In the genomic region with DNA sequence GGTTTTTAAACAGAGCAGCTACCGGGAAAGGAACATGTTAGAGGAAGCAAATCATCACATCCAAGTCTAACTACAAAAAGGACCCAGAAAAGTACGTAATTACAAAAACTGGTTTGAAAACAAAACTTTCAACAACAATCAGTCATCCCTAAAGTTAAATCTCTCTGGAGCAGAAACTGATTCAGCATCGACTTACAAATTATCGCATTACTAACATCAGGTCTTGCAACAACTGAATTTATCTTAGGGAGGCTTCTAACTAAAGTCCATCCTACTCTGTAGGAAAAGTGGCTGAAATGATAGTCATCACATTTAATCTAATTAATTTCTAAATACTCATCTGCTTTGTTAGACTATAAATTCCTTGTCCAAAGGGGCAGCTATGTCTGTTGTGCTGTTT, we compare ENCODE assay signal across 28 cellular contexts.
A peak's percentile ranks its signal among the peaks of the same experiment; 100 is the strongest.
DNase-seq lines count a peak whose midpoint lies in the region; ATAC-seq, FAIRE-seq and TF ChIP-seq lines count a peak whose summit lies in the region.
"Had no signal": no experiment of that assay in that cellular context is flagged by ENCODE, and none has a peak within 500 bp of the region (broad histone marks: within the 10 kb centered on the region; RNA-seq: fewer than 3 reads in every experiment).

No MANE protein-coding gene starts in this region.

- H3K4me1 Mint-ChIP-seq in astrocyte (ENCODE audit: low read depth, unreplicated experiment), result peaks cover 64% of the 10 kb centered on the region
- H3K4me1 Mint-ChIP-seq in nephron, result peaks cover 70% of the 10 kb centered on the region
- peaks cover 52 to 70% (median 62%) of the 10 kb centered on the region in 4 donors for H3K4me1 Mint-ChIP-seq in CD4-positive, alpha-beta memory T cell

- no peaks in the 10 kb centered on the region for H3K9me3 Mint-ChIP-seq in astrocyte (ENCODE audit: unreplicated experiment)
- no peaks in the 10 kb centered on the region for H3K9me3 Mint-ChIP-seq in nephron
- H3K9me3 Mint-ChIP-seq in CD4-positive, alpha-beta memory T cell, result no peaks in the 10 kb centered on the region
- H3K9me3 Mint-ChIP-seq: activated naive CD4-positive, alpha-beta T cell treated with anti-CD3 and anti-CD28 coated beads, Interleukin-2, amount 10 ng/mL, durations not matched to agents 7 days and 5 days; activated T-helper 1 cell treated with anti-CD3 and anti-CD28 coated beads, Interleukin-12 subunit alpha, Interleukin-12 subunit beta, Interleukin-2, Interleukin-4 antibody, amounts not matched to agents 30 ng/mL and 10 ng/mL and 1 ng/mL, durations not matched to agents 14 hours and 24 hours and 36 hours; effector memory CD8-positive, alpha-beta T cell; memory B cell; naive B cell had no signal

- FAIRE-seq in A549 (lab: Jason Lieb, UNC), result no peak
- FAIRE-seq in astrocyte (lab: Jason Lieb, UNC), result no peak
- FAIRE-seq: GM12878, pancreas had no signal

- H3K4me1 ChIP-seq in A549, result peaks cover 82% of the 10 kb centered on the region
- H3K4me1 ChIP-seq in GM23248 (ENCODE audit: insufficient read depth), result peaks cover 90% of the 10 kb centered on the region
- H3K4me1 ChIP-seq in astrocyte (ENCODE audit: insufficient read depth, low read length), result peaks cover 49% of the 10 kb centered on the region
- H3K4me1 ChIP-seq in CD4-positive, alpha-beta memory T cell (ENCODE audit: insufficient read depth, low read length), result peaks cover 48% of the 10 kb centered on the region

- intact Hi-C loops in CD4-positive, alpha-beta memory T cell (cut with micrococcal nuclease), result loop anchor here (5.0 to 10.0 kb wide), 3 partner anchors 97 to 564 kb away; a partner anchor contains a TSS

- H3K27me3 Mint-ChIP-seq in astrocyte (ENCODE audit: low read depth, unreplicated experiment), result no peaks in the 10 kb centered on the region
- H3K27me3 Mint-ChIP-seq in nephron (ENCODE audit: low read depth), result no peaks in the 10 kb centered on the region
- no peaks in the 10 kb centered on the region for H3K27me3 Mint-ChIP-seq in CD4-positive, alpha-beta memory T cell
- H3K27me3 Mint-ChIP-seq: activated naive CD4-positive, alpha-beta T cell treated with anti-CD3 and anti-CD28 coated beads, Interleukin-2, amount 10 ng/mL, durations not matched to agents 7 days and 5 days; effector memory CD8-positive, alpha-beta T cell; memory B cell; naive B cell; T-helper 17 cell had no signal

- H3K79me2 ChIP-seq in GM23248 (ENCODE audit: insufficient read depth), result peaks cover 97% of the 10 kb centered on the region
- H3K79me2 ChIP-seq in astrocyte (ENCODE audit: insufficient read depth, low read length), result peaks cover 89% of the 10 kb centered on the region

- H4K20me1 ChIP-seq in GM23248 (ENCODE audit: insufficient read depth), result peaks cover 55% of the 10 kb centered on the region
- H4K20me1 ChIP-seq in astrocyte (ENCODE audit: insufficient read depth, low read length), result peaks cover 85% of the 10 kb centered on the region

- H3K9ac ChIP-seq in GM23248 (peak overlapping the region; percentile 24), astrocyte (ENCODE audit: low read length) (no peak overlapping the region)
- H3K9ac ChIP-seq: KMS-11 had no signal

- no peak for TF ChIP-seq EP300 in A549 (IDR thresholded peaks at IDR 0.05)

- TF ChIP-seq POLR2A in A549 (IDR thresholded peaks at IDR 0.05; ENCODE audit: low read length), result no peak

- 89% methylated on average over 4 of the region's 4 CpGs for WGBS in A549 (ENCODE audit: missing lambda C conversion rate)
- 14 to 23% methylated on average over 4 of the region's 4 CpGs for WGBS in GM23248 (ENCODE audit: low coverage in 1 of 2, low lambda C conversion rate in 2 of 2, missing lambda C conversion rate in 2 of 2), 2 experiments

- no peaks in the 10 kb centered on the region for H3K27me3 ChIP-seq in GM23248 (replicated peaks; ENCODE audit: insufficient read depth)
- H3K27me3 ChIP-seq in astrocyte (ENCODE audit: insufficient read depth, low read length), result no peaks in the 10 kb centered on the region
- H3K27me3 ChIP-seq in CD4-positive, alpha-beta memory T cell (ENCODE audit: insufficient read depth, low read length), result no peaks in the 10 kb centered on the region
- H3K27me3 ChIP-seq: gastrocnemius medialis, pancreas, right atrium auricular region, upper lobe of right lung had no signal

- in situ Hi-C loops in GM23248 (cut with MboI), result no loop called here

- H3K9me2 ChIP-seq in GM23248 (ENCODE audit: insufficient read depth), result no peaks in the 10 kb centered on the region

- H3K4me3 Mint-ChIP-seq in astrocyte (ENCODE audit: unreplicated experiment), result no peak overlapping the region
- H3K4me3 Mint-ChIP-seq in nephron, result no peak overlapping the region
- H3K4me3 Mint-ChIP-seq in CD4-positive, alpha-beta memory T cell, result no peak overlapping the region
- H3K4me3 Mint-ChIP-seq: activated naive CD4-positive, alpha-beta T cell treated with anti-CD3 and anti-CD28 coated beads, Interleukin-2, amount 10 ng/mL, durations not matched to agents 7 days and 5 days; activated T-helper 1 cell treated with anti-CD3 and anti-CD28 coated beads, Interleukin-12 subunit alpha, Interleukin-12 subunit beta, Interleukin-2, Interleukin-4 antibody, amounts not matched to agents 30 ng/mL and 10 ng/mL and 1 ng/mL, durations not matched to agents 14 hours and 24 hours and 36 hours; effector memory CD8-positive, alpha-beta T cell; memory B cell; naive B cell; T-helper 17 cell had no signal

- H3K9me3 ChIP-seq in A549 (no peaks in the 10 kb centered on the region), GM23248 (ENCODE audit: low read depth) (no peaks in the 10 kb centered on the region), astrocyte (ENCODE audit: insufficient read depth, low read depth, low read length) (no peaks in the 10 kb centered on the region)
- no peaks in the 10 kb centered on the region for H3K9me3 ChIP-seq in CD4-positive, alpha-beta memory T cell (ENCODE audit: control insufficient read depth in 1 of 2, low read length in 2 of 2)
- H3K9me3 ChIP-seq: gastrocnemius medialis, pancreas, right atrium auricular region, upper lobe of right lung had no signal

- TF ChIP-seq RAD21 in A549 (conservative IDR thresholded peaks at IDR 0.05 in 1 of 2, IDR thresholded peaks at IDR 0.05 in 1 of 2), result no peak

- H3K36me3 ChIP-seq in GM23248 (ENCODE audit: low read depth) (no peaks in the 10 kb centered on the region), astrocyte (ENCODE audit: insufficient read depth, low read length) (no peaks in the 10 kb centered on the region)
- H3K36me3 ChIP-seq in CD4-positive, alpha-beta memory T cell (ENCODE audit: insufficient read depth, low read length), result no peaks in the 10 kb centered on the region
- H3K36me3 ChIP-seq: gastrocnemius medialis, pancreas, right atrium auricular region, upper lobe of right lung had no signal

- peak overlapping the region; percentile 67 for H3K27ac Mint-ChIP-seq in astrocyte (ENCODE audit: unreplicated experiment)
- peak overlapping the region; percentile 9 to 52 (median 48) for H3K27ac Mint-ChIP-seq in nephron
- no peak overlapping the region for H3K27ac Mint-ChIP-seq in CD4-positive, alpha-beta memory T cell
- H3K27ac Mint-ChIP-seq: activated naive CD4-positive, alpha-beta T cell treated with anti-CD3 and anti-CD28 coated beads, Interleukin-2, amount 10 ng/mL, durations not matched to agents 7 days and 5 days; activated T-helper 1 cell treated with anti-CD3 and anti-CD28 coated beads, Interleukin-12 subunit alpha, Interleukin-12 subunit beta, Interleukin-2, Interleukin-4 antibody, amounts not matched to agents 30 ng/mL and 10 ng/mL and 1 ng/mL, durations not matched to agents 14 hours and 24 hours and 36 hours; memory B cell; T-helper 17 cell had no signal

- DNase-seq in A549 (ENCODE audit: low read depth in 1 of 2, low spot score in 1 of 2) (no peak), GM23248 (peak; percentile 70), astrocyte (ENCODE audit: low read depth) (no peak), DMS53 treated with DMSO at 0.1 percent for 48 hours (lab: John Stamatoyannopoulos, UW; ENCODE audit: unreplicated experiment) (no peak), NOMO-1 (lab: John Stamatoyannopoulos, UW; ENCODE audit: unreplicated experiment in 2 of 2) (no peak), NCI-H524 treated with DMSO at 0.1 percent for 48 hours (lab: John Stamatoyannopoulos, UW) (no peak)
- DNase-seq in CD4-positive, alpha-beta memory T cell, result no peak
- DNase-seq: activated naive CD4-positive, alpha-beta T cell treated with anti-CD3 and anti-CD28 coated beads, Interleukin-2, amount 10 ng/mL, durations not matched to agents 7 days and 5 days; anterior cingulate cortex; cortex of kidney; effector memory CD8-positive, alpha-beta T cell; gastrocnemius medialis; MM.1S; naive B cell; NCI-H2029 treated with DMSO at 0.1 percent for 48 hours; NCI-H2227 treated with DMSO at 0.1 percent for 48 hours; pancreas; stimulated activated CD4-positive, alpha-beta T cell treated with anti-CD3 and anti-CD28 coated beads, Interleukin-4, amount 100 ng/mL, for 1 hour; T-helper 17 cell; upper lobe of right lung had no signal

- H3K27ac ChIP-seq in A549, result no peak overlapping the region
- H3K27ac ChIP-seq in GM23248, result peak overlapping the region; percentile 23
- no peak overlapping the region for H3K27ac ChIP-seq in astrocyte (ENCODE audit: low read depth, low read length)
- no peak overlapping the region for H3K27ac ChIP-seq in CD4-positive, alpha-beta memory T cell (ENCODE audit: low read depth, low read length)
- H3K27ac ChIP-seq: gastrocnemius medialis, HL-60, KMS-11, pancreas, right atrium auricular region, SK-N-MC, upper lobe of right lung had no signal

- H3F3A ChIP-seq in GM23248 (ENCODE audit: insufficient read depth), result peaks cover 78% of the 10 kb centered on the region

- 0 out of 3 replicates have a peak overlapping the region, but pooled peaks have one; percentile 3 for H3K4me2 ChIP-seq in A549
- H3K4me2 ChIP-seq in GM23248 (ENCODE audit: unreplicated experiment), result peak overlapping the region; percentile 35
- no peak overlapping the region for H3K4me2 ChIP-seq in astrocyte (ENCODE audit: low read length)
- H3K4me2 ChIP-seq: KMS-11 had no signal

- no peak for ATAC-seq in A549
- ATAC-seq: effector memory CD8-positive, alpha-beta T cell; gastrocnemius medialis; T-helper 17 cell; upper lobe of right lung had no signal

- H3K4me3 ChIP-seq in A549, result no peak overlapping the region
- H3K4me3 ChIP-seq in GM23248, result no peak overlapping the region
- no peak overlapping the region for H3K4me3 ChIP-seq in astrocyte (ENCODE audit: insufficient read depth, low read depth, low read length)
- H3K4me3 ChIP-seq in CD4-positive, alpha-beta memory T cell (ENCODE audit: low read length in 2 of 2), result no peak overlapping the region
- H3K4me3 ChIP-seq: gastrocnemius medialis, GM12878, pancreas, right atrium auricular region, SK-N-MC, upper lobe of right lung had no signal

- CTCF ChIA-PET in A549 (lab: Yijun Ruan, JAX), result interaction anchor here (0.6 to 2.3 kb wide), 20 partner anchors 9 to 536 kb away, joined by 3 to 11 read pairs (median 4); no protein-coding TSS in a partner anchor
- CTCF ChIA-PET in CD4-positive, alpha-beta memory T cell (lab: Charles Lee; ENCODE audit: partially characterized antibody), result interaction anchor here (0.6 to 3.3 kb wide), 10 partner anchors 16 to 717 kb away, joined by 3 to 19 read pairs (median 3); no protein-coding TSS in a partner anchor

- peaks cover 3% of the 10 kb centered on the region for H3K36me3 Mint-ChIP-seq in astrocyte (ENCODE audit: low read depth, unreplicated experiment)
- H3K36me3 Mint-ChIP-seq in nephron (ENCODE audit: low read depth), result no peaks in the 10 kb centered on the region
- H3K36me3 Mint-ChIP-seq in CD4-positive, alpha-beta memory T cell, result peaks cover 0 to 2% of the 10 kb centered on the region in 2 donors
- H3K36me3 Mint-ChIP-seq: memory B cell, naive B cell had no signal

- H2AFZ ChIP-seq in GM23248 (no peak overlapping the region), astrocyte (ENCODE audit: low read depth, low read length) (no peak overlapping the region)

- POLR2A ChIA-PET in A549 (lab: Yijun Ruan, JAX), result no interaction called here
- POLR2A ChIA-PET in CD4-positive, alpha-beta memory T cell (lab: Charles Lee; ENCODE audit: partially characterized antibody), result interaction anchor here (1.4 to 1.8 kb wide), 3 partner anchors 18 to 460 kb away, joined by 3 to 5 read pairs (median 4); no protein-coding TSS in a partner anchor

- TF ChIP-seq CTCF in A549 (IDR thresholded peaks at IDR 0.05), result no peak
- no peak for TF ChIP-seq CTCF in astrocyte (IDR thresholded peaks at IDR 0.05; ENCODE audit: insufficient read depth, low read depth, low read length)
- TF ChIP-seq CTCF in nephron (IDR thresholded peaks at IDR 0.05; ENCODE audit: unreplicated experiment in 3 of 3), result no peak

Comparison
In these comparisons a context has a peak if more than half of its experiments do, and no peak if none do; other contexts are left out.
1. H3K27ac Mint-ChIP-seq: peak in astrocyte (single experiment) and nephron (3 of 3); none in CD4-positive, alpha-beta memory T cell (0 of 7).